9 cellular contexts compared by ENCODE assay signal in the genomic region with DNA sequence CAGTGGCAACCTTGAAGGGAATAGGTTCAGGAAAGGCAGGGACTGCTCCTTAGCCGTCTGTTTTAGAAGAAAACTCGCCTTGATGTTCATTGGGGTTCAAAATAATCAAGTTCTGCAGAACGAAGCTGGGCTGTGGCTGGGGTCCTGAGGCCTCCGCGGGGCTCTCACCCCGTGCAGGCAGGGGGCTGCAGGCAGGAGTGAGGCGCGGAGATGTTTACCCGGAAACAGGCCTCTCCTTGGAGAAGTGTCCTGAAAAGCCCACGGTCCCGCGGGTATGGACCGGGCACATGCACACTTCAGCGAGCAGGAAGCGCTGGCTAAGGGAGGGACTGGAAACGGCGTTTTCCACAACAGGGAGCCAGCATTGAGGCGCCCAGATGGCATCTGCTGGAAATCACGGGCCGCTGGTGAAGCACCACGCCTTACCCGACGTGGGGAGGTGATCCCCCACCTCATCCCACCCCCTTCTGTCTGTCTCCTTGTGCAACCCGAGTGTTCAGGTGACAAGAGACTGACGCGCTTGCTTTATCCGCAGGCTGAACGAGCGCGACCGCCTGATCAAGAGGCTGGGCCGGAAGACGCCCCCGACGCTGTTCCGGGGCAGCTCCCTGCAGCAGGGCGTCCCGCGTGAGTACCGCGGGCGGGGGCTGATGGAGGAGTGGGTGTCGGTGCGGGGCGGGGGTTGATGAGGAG. TPM values are rescaled to one million over a fixed set of nuclear protein-coding genes. Genes with fewer than 3 reads are reported as not detected.
A peak's percentile ranks its signal among the peaks of the same experiment; 100 is the strongest.
DNase-seq lines count a peak whose midpoint lies in the region; ATAC-seq and TF ChIP-seq lines count a peak whose summit lies in the region.
"Had no signal": no experiment of that assay in that cellular context is flagged by ENCODE, and none has a peak within 500 bp of the region (broad histone marks: within the 10 kb centered on the region; RNA-seq: fewer than 3 reads in every experiment).

No MANE protein-coding gene starts in this region.

- no peaks in the 10 kb centered on the region for H3K27me3 ChIP-seq in CD8-positive, alpha-beta memory T cell (ENCODE audit: insufficient read depth, low read length, poor library complexity, severe bottlenecking)
- peaks cover 3% of the 10 kb centered on the region for H3K27me3 ChIP-seq in BE2C

- POLR2A ChIA-PET in CD8-positive, alpha-beta memory T cell (lab: Charles Lee), result no interaction called here

- no peaks in the 10 kb centered on the region for H3K36me3 ChIP-seq in CD8-positive, alpha-beta memory T cell (ENCODE audit: insufficient read depth, low read length)
- H3K36me3 ChIP-seq in BE2C, result no peaks in the 10 kb centered on the region

- H3K4me3 ChIP-seq in CD8-positive, alpha-beta memory T cell (ENCODE audit: low read length), result peak overlapping the region; percentile 73
- no peak overlapping the region for H3K4me3 ChIP-seq in BE2C (ENCODE audit: low read depth, low read length)
- H3K4me3 ChIP-seq: K562 had no signal

- peaks cover 0 to 2% (median 0%) of the 10 kb centered on the region in 3 donors for H3K36me3 Mint-ChIP-seq in CD8-positive, alpha-beta memory T cell

- H3K4me1 Mint-ChIP-seq in CD8-positive, alpha-beta memory T cell, result peaks cover 3 to 14% (median 7%) of the 10 kb centered on the region in 3 donors

- peaks cover 5% of the 10 kb centered on the region in 2 donors for H3K27me3 Mint-ChIP-seq in CD8-positive, alpha-beta memory T cell

- TF ChIP-seq CTCF in BE2C (IDR thresholded peaks at IDR 0.05; ENCODE audit: low read depth, low read length), result no peak

- peak overlapping the region; percentile 23 to 94 (median 82) for H3K27ac Mint-ChIP-seq in CD8-positive, alpha-beta memory T cell

- H3K9me3 ChIP-seq in CD8-positive, alpha-beta memory T cell (ENCODE audit: low read length), result no peaks in the 10 kb centered on the region
- H3K9me3 ChIP-seq in BE2C, result no peaks in the 10 kb centered on the region

- peak; percentile 26 to 84 (median 68) for DNase-seq in CD8-positive, alpha-beta memory T cell
- DNase-seq in activated T-cell treated with anti-CD3 and anti-CD28 coated beads for 1 hour (ENCODE audit: low read depth) (peak; percentile 36), foreskin melanocyte (peak; percentile 13), KG1 (lab: John Stamatoyannopoulos, UW) (no peak), BE2C (no peak)
- peak; percentile 20 to 41 for DNase-seq in stimulated activated CD4-positive, alpha-beta T cell treated with anti-CD3 and anti-CD28 coated beads, Interleukin-2, amount 100 ng/mL, for 48 hours

- peaks cover 0 to 3% (median 0%) of the 10 kb centered on the region in 5 donors for H3K9me3 Mint-ChIP-seq in CD8-positive, alpha-beta memory T cell

- peaks cover 15% of the 10 kb centered on the region for H3K4me1 ChIP-seq in CD8-positive, alpha-beta memory T cell (ENCODE audit: insufficient read depth, low read length)
- H3K4me1 ChIP-seq in BE2C, result no peaks in the 10 kb centered on the region; the same call in 1 of the 2 replicates

- CTCF ChIA-PET in CD8-positive, alpha-beta memory T cell (lab: Charles Lee), result no interaction called here

- H3K4me3 Mint-ChIP-seq in CD8-positive, alpha-beta memory T cell, result peak overlapping the region; percentile 80 to 89 (median 85)

- H3K27ac ChIP-seq in CD8-positive, alpha-beta memory T cell (ENCODE audit: low read depth, low read length), result peak overlapping the region; percentile 28

- no peak for ATAC-seq in HG03175 (IDR thresholded peaks at IDR 0.05; ENCODE audit: unreplicated experiment)
- ATAC-seq in HG03432 (IDR thresholded peaks at IDR 0.05; ENCODE audit: unreplicated experiment), result no peak
- ATAC-seq: K562 had no signal

RNA-seq across cellular contexts. Expression of gene SHISA2, which starts 39.7 kb away (rescaled TPM):
- total RNA-seq in CD8-positive, alpha-beta memory T cell, result under 1 TPM in 1 of 2 experiments, not detected in 1; 0.07 TPM
- polyA plus RNA-seq in CD8-positive, alpha-beta memory T cell, result not detected
- not detected for polyA plus RNA-seq in BE2C (2012; ENCODE audit: insufficient read depth, insufficient read length, low read depth)
- total RNA-seq: K562 had no signal
- polyA plus RNA-seq: K562 had no signal

Comparison
In these comparisons a context has a peak if more than half of its experiments do, and no peak if none do; other contexts are left out.
1. DNase-seq: peak in CD8-positive, alpha-beta memory T cell (5 of 5), activated T-cell treated with anti-CD3 and anti-CD28 coated beads for 1 hour (single experiment), foreskin melanocyte (single experiment) and stimulated activated CD4-positive, alpha-beta T cell treated with anti-CD3 and anti-CD28 coated beads, Interleukin-2, amount 100 ng/mL, for 48 hours (2 of 2); none in KG1 (single experiment) and BE2C (single experiment).